8 cellular contexts compared by ENCODE assay signal in the genomic region with DNA sequence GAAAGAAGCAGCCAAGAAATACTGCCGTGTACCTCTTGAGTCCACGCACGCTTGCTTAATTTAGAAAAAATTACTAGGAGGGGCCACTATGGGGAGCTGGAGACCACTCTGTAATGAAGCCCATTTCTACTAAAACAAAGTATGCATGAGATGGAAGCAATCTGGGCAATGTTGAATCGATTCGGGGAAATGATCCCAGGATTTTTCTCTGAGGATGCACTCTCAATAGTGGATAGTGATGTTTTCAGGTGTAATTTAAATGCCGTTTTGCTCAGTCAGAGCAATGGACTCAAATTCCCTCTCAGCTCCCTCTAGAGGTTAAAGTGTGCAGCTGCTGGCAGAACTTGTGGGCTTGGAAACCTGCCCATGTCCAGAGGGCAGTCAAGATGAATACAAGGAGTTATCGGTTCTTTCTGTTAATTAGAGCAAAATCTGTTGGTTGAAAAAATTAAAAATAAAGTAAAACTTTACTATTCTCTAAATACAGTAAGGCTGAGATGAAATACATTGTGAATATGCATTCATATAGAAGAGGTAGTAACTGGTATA.
A peak's percentile ranks its signal among the peaks of the same experiment; 100 is the strongest.
DNase-seq lines count a peak whose midpoint lies in the region; ATAC-seq and TF ChIP-seq lines count a peak whose summit lies in the region.

No MANE protein-coding gene starts in this region.

- no peaks in the 10 kb centered on the region for H3K36me3 ChIP-seq in CD8-positive, alpha-beta T cell (ENCODE audit: insufficient read depth, low read length)

- TF ChIP-seq CTCF in CD8-positive, alpha-beta T cell (IDR thresholded peaks at IDR 0.05) = peak; percentile 57

- peak in 2 of 7 experiments; percentile 11 to 22 for DNase-seq in CD8-positive, alpha-beta T cell
- DNase-seq in NCI-H2029 (lab: John Stamatoyannopoulos, UW) = peak; percentile 66
- peak; percentile 42 to 58 for DNase-seq in activated CD4-positive, alpha-beta T cell treated with anti-CD3 and anti-CD28 coated beads, Interleukin-2, amount 50 U/mL, for 48 hours
- DNase-seq in fibroblast of the conjunctiva (ENCODE audit: low read depth) = peak; percentile 72
- DNase-seq in occipital lobe (lab: John Stamatoyannopoulos, UW) = peak; percentile 10
- DNase-seq in NCI-H187 (lab: John Stamatoyannopoulos, UW) = no peak

- no peaks in the 10 kb centered on the region for H3K9me3 Mint-ChIP-seq in CD8-positive, alpha-beta T cell

- H3K27ac ChIP-seq in CD8-positive, alpha-beta T cell (ENCODE audit: low read depth, low read length) = no peak overlapping the region

- no peaks in the 10 kb centered on the region for H3K27me3 ChIP-seq in CD8-positive, alpha-beta T cell (ENCODE audit: insufficient read depth, low read length)

- intact Hi-C loops in CD8-positive, alpha-beta T cell (cut with DNase I, micrococcal nuclease) = loop anchor here in 1 of 2 experiments (1.0 to 5.0 kb wide), 2 partner anchors 151 to 210 kb away; no protein-coding TSS in a partner anchor

- H3K27me3 Mint-ChIP-seq in CD8-positive, alpha-beta T cell (ENCODE audit: low read depth) = no peaks in the 10 kb centered on the region

- CTCF ChIA-PET in CD8-positive, alpha-beta T cell (lab: Charles Lee) = interaction anchor here (1.1 to 1.4 kb wide), 3 partner anchors 11 to 153 kb away, joined by 3 to 5 read pairs (median 3); no protein-coding TSS in a partner anchor

- no peaks in the 10 kb centered on the region for H3K36me3 Mint-ChIP-seq in CD8-positive, alpha-beta T cell

- no peaks in the 10 kb centered on the region for H3K9me3 ChIP-seq in CD8-positive, alpha-beta T cell (ENCODE audit: low read length)

- H3K4me1 ChIP-seq in CD8-positive, alpha-beta T cell (ENCODE audit: insufficient read depth, low read length) = no peaks in the 10 kb centered on the region

- POLR2A ChIA-PET in CD8-positive, alpha-beta T cell (lab: Charles Lee) = no interaction called here

- no peak for ATAC-seq in CD8-positive, alpha-beta T cell
- peak; percentile 90 for ATAC-seq in GM18858 (IDR thresholded peaks at IDR 0.05; ENCODE audit: unreplicated experiment)
- ATAC-seq in HG02943 (IDR thresholded peaks at IDR 0.05; ENCODE audit: low read depth, unreplicated experiment) = peak; percentile 94

- no peak overlapping the region for H3K27ac Mint-ChIP-seq in CD8-positive, alpha-beta T cell

- H3K4me3 Mint-ChIP-seq in CD8-positive, alpha-beta T cell = no peak overlapping the region

- H3K4me3 ChIP-seq in CD8-positive, alpha-beta T cell (ENCODE audit: low read depth, low read length) = no peak overlapping the region

- no peaks in the 10 kb centered on the region for H3K4me1 Mint-ChIP-seq in CD8-positive, alpha-beta T cell (ENCODE audit: low read depth)

Comparison
In these comparisons a context has a peak if more than half of its experiments do, and no peak if none do; other contexts are left out.
1. DNase-seq: peak in NCI-H2029 (single experiment), activated CD4-positive, alpha-beta T cell treated with anti-CD3 and anti-CD28 coated beads, Interleukin-2, amount 50 U/mL, for 48 hours (2 of 2), fibroblast of the conjunctiva (single experiment) and occipital lobe (single experiment); none in NCI-H187 (0 of 2).